9 cellular contexts compared by ENCODE assay signal in the genomic region with DNA sequence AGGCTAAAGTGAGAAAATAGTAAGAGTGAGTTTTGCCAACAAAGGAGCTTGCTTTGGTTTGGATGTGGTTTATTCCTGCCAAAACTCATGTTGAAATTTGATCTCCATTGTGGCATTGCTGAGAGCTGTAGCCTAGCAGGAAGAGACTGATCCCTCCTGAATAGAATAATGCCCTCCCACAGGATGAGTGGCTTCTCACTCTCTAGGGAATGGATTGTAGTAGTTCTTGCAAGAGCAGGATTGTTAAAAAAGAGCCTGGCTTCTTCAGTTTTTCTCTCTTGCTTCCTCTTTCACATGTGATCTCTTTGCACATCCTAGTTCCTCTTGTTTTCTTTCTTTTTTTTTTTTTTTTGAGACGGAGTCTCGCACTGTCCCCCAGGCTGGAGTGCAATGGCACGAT. TPM values are rescaled to one million over a fixed set of nuclear protein-coding genes. Genes with fewer than 3 reads are reported as not detected.
A peak's percentile ranks its signal among the peaks of the same experiment; 100 is the strongest.
DNase-seq lines count a peak whose midpoint lies in the region; ATAC-seq, FAIRE-seq and TF ChIP-seq lines count a peak whose summit lies in the region.
"Had no signal": no experiment of that assay in that cellular context is flagged by ENCODE, and none has a peak within 500 bp of the region (broad histone marks: within the 10 kb centered on the region; RNA-seq: fewer than 3 reads in every experiment).

No MANE protein-coding gene starts in this region.

- peak; percentile 91 to 94 (median 92) for ATAC-seq in right lobe of liver
- ATAC-seq in HG03108 (IDR thresholded peaks at IDR 0.05; ENCODE audit: unreplicated experiment) = no peak

- DNase-seq in GM12891 (ENCODE audit: insufficient read length, low spot score) (no peak), NCI-H187 (lab: John Stamatoyannopoulos, UW) (peak; percentile 36 to 37), adipocyte (ENCODE audit: low read depth) (peak; percentile 28), right lobe of liver (no peak), T-helper 1 cell (no peak), islet precursor cell (no peak), epidermal melanocyte (ENCODE audit: insufficient read length, low spot score) (no peak)
- DNase-seq: RPMI8226 had no signal

- H3K4me1 ChIP-seq in adipocyte (ENCODE audit: control insufficient read depth, insufficient read depth, low read length) (peaks cover 13% of the 10 kb centered on the region), right lobe of liver (peaks cover 0 to 14% (median 5%) of the 10 kb centered on the region in 4 donors)

- no peaks in the 10 kb centered on the region for H3K36me3 ChIP-seq in adipocyte (ENCODE audit: control insufficient read depth, insufficient read depth, low read length, severe bottlenecking)
- no peaks in the 10 kb centered on the region for H3K36me3 ChIP-seq in right lobe of liver

- TF ChIP-seq POLR2A in GM12891 (IDR thresholded peaks at IDR 0.05; ENCODE audit: low read depth, low read length) (no peak), right lobe of liver (IDR thresholded peaks at IDR 0.05) (no peak)

- no peak for TF ChIP-seq CTCF in right lobe of liver (IDR thresholded peaks at IDR 0.05)

- H3K4me3 ChIP-seq in adipocyte (ENCODE audit: low read length) (no peak overlapping the region), right lobe of liver (no peak overlapping the region)

- no peak overlapping the region for H3K9ac ChIP-seq in adipocyte (ENCODE audit: low read length)

- WGBS in right lobe of liver (ENCODE audit: insufficient coverage, low coverage, low lambda C conversion rate, missing lambda C conversion rate) = 31% methylated on average over 2 of the region's 3 CpGs

- FAIRE-seq in GM12891 (lab: Jason Lieb, UNC) = no peak

- peak overlapping the region in 1 of 3 donors; percentile 46 for H3K27ac ChIP-seq in right lobe of liver

- intact Hi-C loops in right lobe of liver (cut with DNase I) = no loop called here

- H3K27me3 ChIP-seq in adipocyte (replicated peaks; ENCODE audit: control insufficient read depth, insufficient read depth, low read length) = no peaks in the 10 kb centered on the region
- no peaks in the 10 kb centered on the region for H3K27me3 ChIP-seq in right lobe of liver

- H3K9me3 ChIP-seq in adipocyte (ENCODE audit: control insufficient read depth, low read length) (peaks cover 4% of the 10 kb centered on the region), right lobe of liver (no peaks in the 10 kb centered on the region)

TF ChIP-seq in GM12891, 5 proteins besides CTCF, POLR2A, EP300 and RAD21:
- no peak for TF ChIP-seq POU2F2 (IDR thresholded peaks at IDR 0.05; ENCODE audit: low read depth, low read length)
- TF ChIP-seq SPI1 (IDR thresholded peaks at IDR 0.05; ENCODE audit: low read depth, low read length) = 0 out of 2 replicates have a peak, but pooled peaks have one; percentile 6

RNA-seq across cellular contexts. Expression of a gene that starts 34.4 kb away (rescaled TPM):
- polyA plus RNA-seq in GM12891 (2012; ENCODE audit: low read depth, missing spikeins) = 1.6 TPM
- total RNA-seq in right lobe of liver = 1 to 10 TPM; 1.0 to 6.4 (median 1.8) TPM

Comparison
In these comparisons a context has a peak if more than half of its experiments do, and no peak if none do; other contexts are left out.
1. DNase-seq: peak in NCI-H187 (2 of 2) and adipocyte (single experiment); none in GM12891 (single experiment), right lobe of liver (0 of 3), T-helper 1 cell (0 of 5), islet precursor cell (single experiment) and epidermal melanocyte (single experiment).